ENCODE assay signal across 21 cellular contexts in the genomic region with DNA sequence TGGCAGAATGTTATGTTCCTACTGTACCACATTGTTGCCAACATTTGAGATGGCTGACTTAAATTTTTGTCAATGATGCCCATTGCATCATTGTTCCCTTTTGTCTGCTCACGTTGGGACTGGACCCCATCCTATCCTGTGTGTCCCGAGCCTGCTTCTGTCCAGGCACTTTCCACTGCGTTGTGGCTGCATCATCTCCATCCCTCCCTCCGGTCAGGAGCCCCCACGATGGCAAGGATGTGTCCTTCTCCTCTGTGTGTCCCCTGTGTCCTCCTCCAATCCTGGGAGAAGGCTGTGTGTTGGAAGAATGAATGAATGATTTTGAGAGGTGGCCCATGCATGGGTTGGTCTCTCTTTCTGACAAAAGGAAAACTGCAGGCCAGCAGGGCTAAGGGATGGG.
"Had no signal": no experiment of that assay in that cellular context is flagged by ENCODE, and none has a peak within 500 bp of the region (broad histone marks: within the 10 kb centered on the region; RNA-seq: fewer than 3 reads in every experiment).

No MANE protein-coding gene starts in this region.

- DNase-seq: naive thymus-derived CD8-positive, alpha-beta T cell; nephron progenitor cell; nucleus accumbens; pancreas; psoas muscle; right cardiac atrium; right lobe of liver; sigmoid colon; small intestine; stimulated activated CD4-positive, alpha-beta T cell treated with anti-CD3 and anti-CD28 coated beads, Interleukin-15, amount 100 ng/mL, for 24 hours; stimulated activated CD4-positive, alpha-beta T cell treated with anti-CD3 and anti-CD28 coated beads, Interleukin-2, amount 100 ng/mL, for 24 hours; stimulated activated CD4-positive, alpha-beta T cell treated with anti-CD3 and anti-CD28 coated beads, Interleukin-2, amount 100 ng/mL, for 48 hours; stimulated activated CD4-positive, alpha-beta T cell treated with anti-CD3 and anti-CD28 coated beads, Interleukin-4, amount 100 ng/mL, for 24 hours; stimulated activated naive B cell treated with anti-CD40 and anti-IgM and Interleukin-4, amounts not matched to agents 10 μg/mL and 1 μg/mL and 100 μg/mL, for 72 hours; stimulated activated naive CD4-positive, alpha-beta T cell treated with Interleukin-2 at 50 U/mL for 16 hours; stomach; thyroid gland; trophoblast cell; upper lobe of left lung had no signal

- ATAC-seq: naive thymus-derived CD8-positive, alpha-beta T cell; natural killer cell treated with Interleukin-12 subunit alpha and Interleukin-12 subunit beta and Interleukin-15 and Interleukin-18, amount 100 ng/mL, for 72 hours; pancreas; psoas muscle; right cardiac atrium; right lobe of liver; stimulated activated effector memory CD8-positive, alpha-beta T cell treated with anti-CD3 and anti-CD28 coated beads, Interleukin-12 subunit alpha, Interleukin-12 subunit beta, amount 100 ng/mL, for 72 hours; stimulated activated naive B cell treated with anti-CD40 and anti-IgM and Interleukin-4, amounts not matched to agents 10 μg/mL and 1 μg/mL and 100 μg/mL, for 72 hours had no signal
